29 cellular contexts compared by ENCODE assay signal in genomic region chr4:111699163-111699562, GRCh38.
"Had no signal": no experiment of that assay in that cellular context is flagged by ENCODE, and none has a peak within 500 bp of the region (broad histone marks: within the 10 kb centered on the region; RNA-seq: fewer than 3 reads in every experiment).

No MANE protein-coding gene starts in this region.

- H3K9me3 Mint-ChIP-seq: activated CD4-positive, alpha-beta memory T cell treated with anti-CD3 and anti-CD28 coated beads for 36 hours; activated CD4-positive, alpha-beta T cell treated with anti-CD3 and anti-CD28 coated beads, Interleukin-2, amount 10 ng/mL, durations not matched to agents 24 days and 14 days; activated naive CD4-positive, alpha-beta T cell treated with anti-CD3 and anti-CD28 coated beads, Interleukin-2, amount 10 ng/mL, durations not matched to agents 7 days and 5 days; activated naive CD8-positive, alpha-beta T cell treated with anti-CD3 and anti-CD28 coated beads, Interleukin-2, amount 10 ng/mL, durations not matched to agents 7 days and 5 days; activated T-helper 1 cell treated with anti-CD3 and anti-CD28 coated beads, Interleukin-12 subunit alpha, Interleukin-12 subunit beta, Interleukin-2, Interleukin-4 antibody, amounts not matched to agents 30 ng/mL and 10 ng/mL and 1 ng/mL, durations not matched to agents 14 hours and 24 hours and 36 hours; activated T-helper 2 cell treated with anti-CD3 and anti-CD28 coated beads, Interferon-gamma antibody, Interleukin-2, Interleukin-4, amounts not matched to agents 10 μg/mL and 5 μg/mL and 100 μg/mL, durations not matched to agents 14 hours and 24 hours and 36 hours; brain; endodermal cell; T-helper 1 cell treated with Interleukin-12 subunit alpha and Interleukin-12 subunit beta and Interleukin-4 antibody, amounts not matched to agents 30 μg/mL and 1 μg/mL, for 36 hours had no signal

- H3K4me3 Mint-ChIP-seq: activated CD4-positive, alpha-beta memory T cell treated with anti-CD3 and anti-CD28 coated beads for 36 hours; activated CD4-positive, alpha-beta T cell treated with anti-CD3 and anti-CD28 coated beads for 36 hours; activated CD4-positive, alpha-beta T cell treated with anti-CD3 and anti-CD28 coated beads, Interleukin-2, amount 10 ng/mL, durations not matched to agents 24 days and 14 days; activated CD8-positive, alpha-beta memory T cell treated with anti-CD3 and anti-CD28 coated beads, Interleukin-2, amount 10 ng/mL, durations not matched to agents 7 days and 5 days; activated CD8-positive, alpha-beta T cell treated with anti-CD3 and anti-CD28 coated beads, Interleukin-2, amount 10 ng/mL, durations not matched to agents 7 days and 5 days; activated naive CD4-positive, alpha-beta T cell treated with anti-CD3 and anti-CD28 coated beads, Interleukin-2, amount 10 ng/mL, durations not matched to agents 7 days and 5 days; activated naive CD8-positive, alpha-beta T cell treated with anti-CD3 and anti-CD28 coated beads, Interleukin-2, amount 10 ng/mL, durations not matched to agents 7 days and 5 days; activated T-helper 1 cell treated with anti-CD3 and anti-CD28 coated beads, Interleukin-12 subunit alpha, Interleukin-12 subunit beta, Interleukin-2, Interleukin-4 antibody, amounts not matched to agents 30 ng/mL and 10 ng/mL and 1 ng/mL, durations not matched to agents 14 hours and 24 hours and 36 hours; brain; endodermal cell; T-cell; T-helper 1 cell treated with Interleukin-12 subunit alpha and Interleukin-12 subunit beta and Interleukin-4 antibody, amounts not matched to agents 30 μg/mL and 1 μg/mL, for 36 hours had no signal

- H3K27ac Mint-ChIP-seq: activated CD4-positive, alpha-beta memory T cell treated with anti-CD3 and anti-CD28 coated beads for 36 hours; activated CD4-positive, alpha-beta T cell treated with anti-CD3 and anti-CD28 coated beads for 36 hours; activated CD4-positive, alpha-beta T cell treated with anti-CD3 and anti-CD28 coated beads, Interleukin-2, amount 10 ng/mL, durations not matched to agents 24 days and 14 days; activated CD8-positive, alpha-beta memory T cell treated with anti-CD3 and anti-CD28 coated beads, Interleukin-2, amount 10 ng/mL, durations not matched to agents 7 days and 5 days; activated CD8-positive, alpha-beta T cell treated with anti-CD3 and anti-CD28 coated beads, Interleukin-2, amount 10 ng/mL, durations not matched to agents 7 days and 5 days; activated naive CD4-positive, alpha-beta T cell treated with anti-CD3 and anti-CD28 coated beads, Interleukin-2, amount 10 ng/mL, durations not matched to agents 7 days and 5 days; activated naive CD4-positive, alpha-beta T cell treated with anti-CD3 and anti-CD28 coated beads, Interleukin-2, amount 50 U/mL, for 72 hours; activated naive CD8-positive, alpha-beta T cell treated with anti-CD3 and anti-CD28 coated beads, Interleukin-2, amount 10 ng/mL, durations not matched to agents 7 days and 5 days; activated T-helper 1 cell treated with anti-CD3 and anti-CD28 coated beads, Interleukin-12 subunit alpha, Interleukin-12 subunit beta, Interleukin-2, Interleukin-4 antibody, amounts not matched to agents 30 ng/mL and 10 ng/mL and 1 ng/mL, durations not matched to agents 14 hours and 24 hours and 36 hours; activated T-helper 2 cell treated with anti-CD3 and anti-CD28 coated beads, Interferon-gamma antibody, Interleukin-2, Interleukin-4, amounts not matched to agents 10 μg/mL and 5 μg/mL and 100 μg/mL, durations not matched to agents 14 hours and 24 hours and 36 hours; brain; endodermal cell; T-cell; T-helper 1 cell treated with Interleukin-12 subunit alpha and Interleukin-12 subunit beta and Interleukin-4 antibody, amounts not matched to agents 30 μg/mL and 1 μg/mL, for 36 hours had no signal

- DNase-seq: activated CD4-positive, alpha-beta memory T cell treated with anti-CD3 and anti-CD28 coated beads for 36 hours; activated CD4-positive, alpha-beta T cell treated with anti-CD3 and anti-CD28 coated beads for 36 hours; activated CD4-positive, alpha-beta T cell treated with anti-CD3 and anti-CD28 coated beads, Interleukin-2, amount 10 ng/mL, durations not matched to agents 24 days and 14 days; activated CD4-positive, CD25-positive, alpha-beta regulatory T cell; activated CD4-positive, CD25-positive, alpha-beta regulatory T cell treated with anti-CD3 and anti-CD28 coated beads, Interleukin-2, amount 50 U/mL, for 72 hours; activated CD8-positive, alpha-beta memory T cell treated with anti-CD3 and anti-CD28 coated beads, Interleukin-2, amount 10 ng/mL, durations not matched to agents 7 days and 5 days; activated CD8-positive, alpha-beta memory T cell treated with anti-CD3 and anti-CD28 coated beads, Interleukin-2, amount 50 U/mL, for 4 hours; activated CD8-positive, alpha-beta T cell treated with anti-CD3 and anti-CD28 coated beads, Interleukin-2, amount 10 ng/mL, durations not matched to agents 7 days and 5 days; activated effector memory CD4-positive, alpha-beta T cell treated with anti-CD3 and anti-CD28 coated beads, Interleukin-2, amount 50 U/mL, for 16 hours; activated naive CD4-positive, alpha-beta T cell; activated naive CD4-positive, alpha-beta T cell treated with anti-CD3 and anti-CD28 coated beads, Interleukin-2, amount 10 ng/mL, durations not matched to agents 7 days and 5 days; activated naive CD8-positive, alpha-beta T cell treated with anti-CD3 and anti-CD28 coated beads, Interleukin-2, amount 10 ng/mL, durations not matched to agents 7 days and 5 days; activated T-cell treated with anti-CD3 and anti-CD28 coated beads, Interleukin-2, amount 50 U/mL, for 1 hour; activated T-cell treated with anti-CD3 and anti-CD28 coated beads, Interleukin-2, amount 50 U/mL, for 48 hours; central memory CD4-positive, alpha-beta T cell; cerebellar nuclear complex; colonic mucosa; effector CD8-positive, alpha-beta T cell; endodermal cell; foreskin fibroblast; gastrocnemius medialis; heart right ventricle; T-cell; T1000 had no signal

- H3K27me3 Mint-ChIP-seq: activated CD4-positive, alpha-beta memory T cell treated with anti-CD3 and anti-CD28 coated beads for 36 hours; activated CD4-positive, alpha-beta T cell treated with anti-CD3 and anti-CD28 coated beads for 36 hours; activated CD4-positive, alpha-beta T cell treated with anti-CD3 and anti-CD28 coated beads, Interleukin-2, amount 10 ng/mL, durations not matched to agents 24 days and 14 days; activated CD8-positive, alpha-beta memory T cell treated with anti-CD3 and anti-CD28 coated beads, Interleukin-2, amount 10 ng/mL, durations not matched to agents 7 days and 5 days; activated naive CD4-positive, alpha-beta T cell treated with anti-CD3 and anti-CD28 coated beads, Interleukin-2, amount 10 ng/mL, durations not matched to agents 7 days and 5 days; activated naive CD8-positive, alpha-beta T cell treated with anti-CD3 and anti-CD28 coated beads, Interleukin-2, amount 10 ng/mL, durations not matched to agents 7 days and 5 days; brain; T-cell had no signal

- H3K4me1 Mint-ChIP-seq: activated CD4-positive, alpha-beta T cell treated with anti-CD3 and anti-CD28 coated beads for 36 hours; activated CD4-positive, alpha-beta T cell treated with anti-CD3 and anti-CD28 coated beads, Interleukin-2, amount 10 ng/mL, durations not matched to agents 24 days and 14 days; activated CD8-positive, alpha-beta memory T cell treated with anti-CD3 and anti-CD28 coated beads, Interleukin-2, amount 10 ng/mL, durations not matched to agents 7 days and 5 days; activated naive CD4-positive, alpha-beta T cell treated with anti-CD3 and anti-CD28 coated beads, Interleukin-2, amount 10 ng/mL, durations not matched to agents 7 days and 5 days; activated naive CD8-positive, alpha-beta T cell treated with anti-CD3 and anti-CD28 coated beads, Interleukin-2, amount 10 ng/mL, durations not matched to agents 7 days and 5 days; brain; T-cell had no signal

- H3K36me3 Mint-ChIP-seq: activated CD4-positive, alpha-beta memory T cell treated with anti-CD3 and anti-CD28 coated beads for 36 hours; activated CD8-positive, alpha-beta memory T cell treated with anti-CD3 and anti-CD28 coated beads, Interleukin-2, amount 10 ng/mL, durations not matched to agents 7 days and 5 days; activated naive CD4-positive, alpha-beta T cell treated with anti-CD3 and anti-CD28 coated beads, Interleukin-2, amount 10 ng/mL, durations not matched to agents 7 days and 5 days; activated naive CD4-positive, alpha-beta T cell treated with anti-CD3 and anti-CD28 coated beads, Interleukin-2, amount 50 U/mL, for 72 hours; activated naive CD8-positive, alpha-beta T cell treated with anti-CD3 and anti-CD28 coated beads, Interleukin-2, amount 10 ng/mL, durations not matched to agents 7 days and 5 days; brain; T-cell had no signal
